ENCODE assay signal across 8 cellular contexts in the genomic region with DNA sequence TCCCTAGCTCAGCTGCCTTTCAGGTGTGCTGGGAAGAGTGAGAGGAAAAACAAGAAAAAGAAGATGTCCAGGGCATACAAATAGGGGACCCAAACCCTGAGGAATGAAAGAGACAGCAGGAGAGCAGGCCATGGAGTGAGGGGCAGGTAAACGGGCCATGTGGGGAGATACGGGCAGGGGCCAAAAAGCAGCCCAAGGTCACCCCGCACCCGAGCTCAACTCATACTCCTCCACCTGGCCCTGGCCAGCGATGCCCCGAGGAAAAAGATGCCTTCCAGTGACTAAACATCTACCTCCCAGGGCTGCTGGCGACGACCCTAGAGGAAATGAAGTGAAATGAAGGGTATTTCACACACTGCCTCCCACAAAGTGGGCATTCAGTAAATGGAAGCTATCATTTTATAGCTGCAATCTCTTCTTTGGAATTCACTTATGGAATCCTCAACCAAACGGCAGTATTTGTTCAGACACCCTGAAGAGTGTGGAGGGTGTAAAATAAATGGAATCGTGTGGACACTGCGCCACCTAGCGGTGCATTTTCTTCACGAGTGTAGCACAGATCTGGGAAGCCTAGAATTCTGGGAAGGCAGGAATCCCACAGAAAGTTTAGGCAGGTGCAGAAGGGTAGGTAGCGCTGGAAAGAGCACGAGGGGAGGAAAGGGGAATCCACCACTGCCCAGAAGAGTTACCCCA. TPM values are rescaled to one million over a fixed set of nuclear protein-coding genes. Genes with fewer than 3 reads are reported as not detected.
DNase-seq lines count a peak whose midpoint lies in the region; ATAC-seq and TF ChIP-seq lines count a peak whose summit lies in the region.

No MANE protein-coding gene starts in this region.

- H3K4me1 ChIP-seq in breast epithelium = no peaks in the 10 kb centered on the region

- H3K4me3 ChIP-seq in breast epithelium = no peak overlapping the region

- H3K27ac ChIP-seq in breast epithelium = no peak overlapping the region

- DNase-seq in NCI-H1436 (lab: John Stamatoyannopoulos, UW) = peak; percentile 45
- no peak for DNase-seq in NCI-H1436 treated with DMSO at 0.1 percent for 48 hours (lab: John Stamatoyannopoulos, UW)
- peak; percentile 48 for DNase-seq in T-helper 9 cell
- DNase-seq in breast epithelium (ENCODE audit: low spot score in 2 of 2) = peak; percentile 60 to 71
- peak; percentile 61 for DNase-seq in iris pigment epithelial cell (ENCODE audit: low read depth)
- DNase-seq in stimulated activated CD4-positive, alpha-beta T cell treated with anti-CD3 and anti-CD28 coated beads, Interleukin-15, amount 100 ng/mL, for 24 hours = peak; percentile 57

- intact Hi-C loops in breast epithelium (cut with DNase I; ENCODE audit: low total_unique reads) = no loop called here

- TF ChIP-seq CTCF in LNCAP (IDR thresholded peaks at IDR 0.05) = peak; percentile 82
- peak; percentile 70 to 75 (median 70) for TF ChIP-seq CTCF in breast epithelium (IDR thresholded peaks at IDR 0.05)

- no peak for TF ChIP-seq POLR2A in breast epithelium (IDR thresholded peaks at IDR 0.05)

- H3K36me3 ChIP-seq in breast epithelium = peaks cover 6% of the 10 kb centered on the region

- H3K9me3 ChIP-seq in breast epithelium = no peaks in the 10 kb centered on the region

- no peak for ATAC-seq in GM21528 (IDR thresholded peaks at IDR 0.05; ENCODE audit: low FRiP score, unreplicated experiment)

- H3K27me3 ChIP-seq in breast epithelium = no peaks in the 10 kb centered on the region

RNA-seq across cellular contexts. Expression of a gene that starts 14.9 kb away (rescaled TPM):
- 10 to 100 TPM; 67.2 to 83.0 (median 76.4) TPM for total RNA-seq in breast epithelium
